ENCODE assay signal across 24 cellular contexts in the genomic region with DNA sequence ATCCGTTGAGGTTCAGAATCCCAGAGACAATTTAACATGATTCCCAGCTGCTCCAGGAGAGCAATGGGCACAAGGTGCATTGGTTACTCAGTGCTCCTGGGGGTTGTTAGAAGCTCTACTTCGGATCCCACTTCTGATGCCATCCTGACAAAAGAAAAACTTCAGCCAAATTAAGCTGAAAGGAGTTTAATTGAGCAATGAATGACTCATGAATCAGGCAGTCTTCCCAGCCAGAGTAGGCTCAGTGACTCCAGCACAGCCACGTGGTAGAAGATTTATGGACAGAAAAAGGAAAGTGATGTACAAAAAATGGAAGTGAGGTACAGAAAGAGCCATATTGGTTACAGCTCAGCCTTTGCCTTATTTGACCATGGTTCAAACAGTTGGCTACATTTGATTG.
DNase-seq lines count a peak whose midpoint lies in the region; ATAC-seq and TF ChIP-seq lines count a peak whose summit lies in the region.
"Had no signal": no experiment of that assay in that cellular context is flagged by ENCODE, and none has a peak within 500 bp of the region (broad histone marks: within the 10 kb centered on the region; RNA-seq: fewer than 3 reads in every experiment).

No MANE protein-coding gene starts in this region.

- no peaks in the 10 kb centered on the region for H3K36me3 ChIP-seq in brain microvascular endothelial cell (replicated peaks)
- H3K36me3 ChIP-seq: gastrocnemius medialis, lower lobe of right lung, upper lobe of right lung had no signal

- in situ Hi-C loops in brain microvascular endothelial cell (cut with HindIII; ENCODE audit: low pct_ligation_motif_present, low sequenced_read_pairs) = no loop called here

- DNase-seq in H4 (ENCODE audit: low spot score) (peak; percentile 48), OCI-M1 (lab: John Stamatoyannopoulos, UW) (peak; percentile 59), brain microvascular endothelial cell (peak; percentile 42), kidney glomerular epithelial cell (lab: John Stamatoyannopoulos, UW) (peak; percentile 36), UCSD-AML1 (lab: John Stamatoyannopoulos, UW; ENCODE audit: unreplicated experiment) (no peak), ureter (ENCODE audit: low spot score) (no peak)
- DNase-seq: ACHN; activated B cell treated with CpG ODN at 0.5 μM for 24 hours; activated CD8-positive, alpha-beta T cell treated with anti-CD3 and anti-CD28 coated beads, Interleukin-2, amount 10 ng/mL, durations not matched to agents 7 days and 5 days; activated gamma-delta T cell treated with Interleukin-2 at 50 U/mL for 16 hours; C1 segment of cervical spinal cord; central memory CD4-positive, alpha-beta T cell; gastrocnemius medialis; HCEC 1CT; islet precursor cell; lower lobe of right lung; NCI-H1436; NCI-H2171; NCI-H526; stimulated activated CD4-positive, alpha-beta T cell treated with anti-CD3 and anti-CD28 coated beads, Interleukin-1b, Interleukin-23, amount 100 ng/mL, for 48 hours; substantia nigra; upper lobe of right lung had no signal

- no peak for TF ChIP-seq CTCF in brain microvascular endothelial cell (IDR thresholded peaks at IDR 0.05; ENCODE audit: low read depth, low read length, missing control alignments)

- no peak overlapping the region for H3K4me3 ChIP-seq in brain microvascular endothelial cell (ENCODE audit: low read depth, low read length)
- H3K4me3 ChIP-seq: gastrocnemius medialis, lower lobe of right lung, upper lobe of right lung had no signal

- ATAC-seq in GM19328 (IDR thresholded peaks at IDR 0.05; ENCODE audit: unreplicated experiment) (no peak), GM18517 (IDR thresholded peaks at IDR 0.05; ENCODE audit: unreplicated experiment) (no peak)
- ATAC-seq: activated CD8-positive, alpha-beta T cell treated with anti-CD3 and anti-CD28 coated beads, Interleukin-2, amount 10 ng/mL, durations not matched to agents 7 days and 5 days; gastrocnemius medialis; lower lobe of right lung; upper lobe of right lung had no signal

- H3K27ac ChIP-seq in brain microvascular endothelial cell = no peak overlapping the region
- H3K27ac ChIP-seq: gastrocnemius medialis, lower lobe of right lung, upper lobe of right lung had no signal

- no peaks in the 10 kb centered on the region for H3K27me3 ChIP-seq in brain microvascular endothelial cell (replicated peaks)
- H3K27me3 ChIP-seq: upper lobe of right lung had no signal

Comparison
In these comparisons a context has a peak if more than half of its experiments do, and no peak if none do; other contexts are left out.
1. DNase-seq: peak in H4 (single experiment), OCI-M1 (single experiment), brain microvascular endothelial cell (single experiment) and kidney glomerular epithelial cell (single experiment); none in UCSD-AML1 (single experiment) and ureter (single experiment).